ENCODE assay signal across 8 cellular contexts in the genomic region with DNA sequence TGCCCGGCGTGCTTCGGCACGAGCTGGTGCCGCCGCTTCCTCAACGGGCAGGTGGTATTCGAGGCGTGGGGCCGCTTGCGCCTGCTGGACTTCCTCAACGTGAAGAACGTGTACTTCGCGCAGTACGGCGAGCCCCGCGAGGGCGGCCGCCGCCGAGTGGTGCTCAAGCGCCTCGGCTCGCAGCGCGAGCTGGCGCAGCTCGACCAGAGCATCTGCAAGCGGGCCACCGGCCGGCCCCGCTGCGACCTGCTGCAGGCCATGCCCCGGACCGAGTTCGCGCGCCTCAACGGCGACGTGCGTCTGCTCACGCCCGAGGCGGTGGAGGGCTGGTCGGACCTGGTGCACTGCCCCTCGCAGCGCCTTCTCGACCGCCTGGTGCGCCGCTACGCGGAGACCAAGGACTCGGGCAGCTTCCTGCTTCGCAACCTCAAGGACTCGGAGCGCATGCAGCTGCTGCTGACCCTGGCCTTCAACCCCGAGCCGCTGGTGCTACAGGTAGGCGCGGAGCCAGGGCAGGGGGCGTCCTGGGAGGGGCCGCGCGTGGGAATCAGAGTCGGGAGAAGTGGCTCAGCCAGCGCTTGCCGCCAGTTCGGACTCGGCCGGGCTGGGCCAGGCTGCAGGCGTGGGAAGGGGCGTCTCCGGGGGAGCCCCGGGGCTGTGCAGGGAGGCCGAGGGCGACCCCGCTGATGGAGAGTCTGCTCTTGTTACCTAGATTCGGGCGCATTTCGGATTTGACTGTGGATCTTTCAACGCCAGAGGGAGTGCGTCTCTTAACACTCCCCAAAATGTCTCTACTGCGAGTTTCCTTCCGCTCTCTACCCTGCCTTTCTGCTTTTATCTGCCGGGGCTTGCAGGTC. TPM values are rescaled to one million over a fixed set of nuclear protein-coding genes. Genes with fewer than 3 reads are reported as not detected.
DNase-seq lines count a peak whose midpoint lies in the region; ATAC-seq and TF ChIP-seq lines count a peak whose summit lies in the region.

No MANE protein-coding gene starts in this region.

- TF ChIP-seq RAD21 in HCT116 (IDR thresholded peaks at IDR 0.05; ENCODE audit: low read depth): peak; percentile 61

- DNase-seq in GM04504 (ENCODE audit: low read depth): peak; percentile 52
- peak; percentile 63 for DNase-seq in HCT116 (ENCODE audit: low read depth, low spot score)
- peak; percentile 70 for DNase-seq in MG63
- DNase-seq in SJSA1 (ENCODE audit: low read depth in 1 of 2, low spot score in 2 of 2): peak; percentile 48 to 51
- DNase-seq in germinal center (ENCODE audit: low spot score): peak; percentile 72
- DNase-seq in non-pigmented ciliary epithelial cell (ENCODE audit: low read depth): peak; percentile 63
- DNase-seq in superior temporal gyrus (ENCODE audit: extremely low spot score): peak; percentile 91

- peak overlapping the region; percentile 99 for H3K4me3 Mint-ChIP-seq in activated naive CD4-positive, alpha-beta T cell treated with anti-CD3 and anti-CD28 coated beads, Interleukin-2, amount 50 U/mL, for 24 hours

- POLR2A ChIA-PET in HCT116 (lab: Charles Lee): interaction anchor here (1.0 to 1.9 kb wide), 10 partner anchors 7 to 1795 kb away, joined by 3 to 10 read pairs (median 5); no protein-coding TSS in a partner anchor

- peaks cover 51% of the 10 kb centered on the region for H3K79me2 ChIP-seq in HCT116 (ENCODE audit: insufficient read depth, low read length)

- H3K4me2 ChIP-seq in HCT116 (ENCODE audit: low read length): peak overlapping the region; percentile 93

- no TSS peak for BruUV-seq in HCT116 (replicated peaks; lab: Mats Ljungman, UMichigan)

- H3K4me3 ChIP-seq in HCT116 (replicated peaks in 1 of 2; ENCODE audit: low read depth in 1 of 2, low read length in 2 of 2) (peak overlapping the region; percentile 82 to 91), MG63 (peak overlapping the region; percentile 77), SJSA1 (peak overlapping the region; percentile 55)

- H3K9me3 ChIP-seq in HCT116 (ENCODE audit: control insufficient read depth in 1 of 2, insufficient read depth in 1 of 2, low read depth in 1 of 2, low read length in 2 of 2): no peaks in the 10 kb centered on the region
- no peaks in the 10 kb centered on the region for H3K9me3 ChIP-seq in MG63
- H3K9me3 ChIP-seq in SJSA1 (replicated peaks): no peaks in the 10 kb centered on the region

- H3K9ac ChIP-seq in HCT116 (ENCODE audit: low read length): peak overlapping the region; percentile 73

- 0 out of 2 replicates have a peak, but pooled peaks cover 5% of the 10 kb centered on the region for H4K20me1 ChIP-seq in HCT116 (ENCODE audit: insufficient read depth)

- H3K36me3 ChIP-seq in HCT116 (ENCODE audit: control insufficient read depth in 1 of 2, insufficient read depth in 2 of 2, low read length in 2 of 2) (no peaks in the 10 kb centered on the region), MG63 (no peaks in the 10 kb centered on the region), SJSA1 (no peaks in the 10 kb centered on the region)

- peak overlapping the region; percentile 92 for H3K27ac Mint-ChIP-seq in activated naive CD4-positive, alpha-beta T cell treated with anti-CD3 and anti-CD28 coated beads, Interleukin-2, amount 50 U/mL, for 24 hours

- peaks cover 7 to 17% of the 10 kb centered on the region in 2 experiments; a peak in 3 of 4 replicates for H3K4me1 ChIP-seq in HCT116 (ENCODE audit: control insufficient read depth in 1 of 2, insufficient read depth in 2 of 2, low read length in 2 of 2)
- 0 out of 2 replicates have a peak, but pooled peaks cover 5% of the 10 kb centered on the region for H3K4me1 ChIP-seq in SJSA1 (replicated peaks)

- TF ChIP-seq CTCF in HCT116 (IDR thresholded peaks at IDR 0.05 in 2 of 3, conservative IDR thresholded peaks at IDR 0.05 in 1 of 3; ENCODE audit: borderline replicate concordance in 1 of 3, insufficient read depth in 1 of 3, low read depth in 2 of 3, low read length in 2 of 3): peak; percentile 27 to 43 (median 37); a peak in 4 of 6 replicates

- intact Hi-C loops in HCT116 (cut with micrococcal nuclease): loop anchor here (2.0 to 10.0 kb wide), 2 partner anchors 798 to 1792 kb away; no protein-coding TSS in a partner anchor

- H3K4me1 Mint-ChIP-seq in activated naive CD4-positive, alpha-beta T cell treated with anti-CD3 and anti-CD28 coated beads, Interleukin-2, amount 50 U/mL, for 24 hours: peaks cover 45% of the 10 kb centered on the region

- H3K9me2 ChIP-seq in HCT116 (ENCODE audit: insufficient read depth): no peaks in the 10 kb centered on the region

- no peaks in the 10 kb centered on the region for H3K9me3 Mint-ChIP-seq in activated naive CD4-positive, alpha-beta T cell treated with anti-CD3 and anti-CD28 coated beads, Interleukin-2, amount 50 U/mL, for 24 hours

- H3K36me3 Mint-ChIP-seq in activated naive CD4-positive, alpha-beta T cell treated with anti-CD3 and anti-CD28 coated beads, Interleukin-2, amount 50 U/mL, for 24 hours: no peaks in the 10 kb centered on the region

- CTCF ChIA-PET in HCT116 (lab: Charles Lee): interaction anchor here (1.0 to 1.8 kb wide), 3 partner anchors 7 to 1795 kb away, joined by 4 to 11 read pairs (median 4); no protein-coding TSS in a partner anchor

- H3K27me3 ChIP-seq in HCT116 (ENCODE audit: insufficient read depth, low read length): no peaks in the 10 kb centered on the region
- no peaks in the 10 kb centered on the region for H3K27me3 ChIP-seq in MG63
- no peaks in the 10 kb centered on the region; the same call in 1 of the 2 replicates for H3K27me3 ChIP-seq in SJSA1 (replicated peaks)

- no peaks in the 10 kb centered on the region for H3K27me3 Mint-ChIP-seq in activated naive CD4-positive, alpha-beta T cell treated with anti-CD3 and anti-CD28 coated beads, Interleukin-2, amount 50 U/mL, for 24 hours

- peak; percentile 28 for ATAC-seq in HCT116

- TF ChIP-seq POLR2A in HCT116 (IDR thresholded peaks at IDR 0.05; ENCODE audit: borderline replicate concordance, extremely low read depth, insufficient read depth, insufficient read length): no peak

- H2AFZ ChIP-seq in HCT116 (ENCODE audit: low read depth, low read length, poor library complexity, severe bottlenecking): peak overlapping the region; percentile 76

- RAD21 ChIA-PET in HCT116 (lab: Charles Lee; ENCODE audit: low non-redundant PET in 1 of 2, low total read pairs in 2 of 2, uncharacterized antibody in 2 of 2, unreplicated experiment in 2 of 2): no interaction called here

- H3K27ac ChIP-seq in HCT116 (ENCODE audit: low read depth, low read length) (peak overlapping the region; percentile 90), SJSA1 (no peak overlapping the region)

TF ChIP-seq in HCT116, 20 proteins besides CTCF, POLR2A, EP300 and RAD21 (continues in another document):
- TF ChIP-seq TCF7L2 (IDR thresholded peaks at IDR 0.05; ENCODE audit: borderline replicate concordance, extremely low read depth, insufficient read depth, insufficient read length): peak; percentile 72
- no peak for TF ChIP-seq CEBPB (IDR thresholded peaks at IDR 0.05; ENCODE audit: low read depth)
- TF ChIP-seq, protein P1, sequence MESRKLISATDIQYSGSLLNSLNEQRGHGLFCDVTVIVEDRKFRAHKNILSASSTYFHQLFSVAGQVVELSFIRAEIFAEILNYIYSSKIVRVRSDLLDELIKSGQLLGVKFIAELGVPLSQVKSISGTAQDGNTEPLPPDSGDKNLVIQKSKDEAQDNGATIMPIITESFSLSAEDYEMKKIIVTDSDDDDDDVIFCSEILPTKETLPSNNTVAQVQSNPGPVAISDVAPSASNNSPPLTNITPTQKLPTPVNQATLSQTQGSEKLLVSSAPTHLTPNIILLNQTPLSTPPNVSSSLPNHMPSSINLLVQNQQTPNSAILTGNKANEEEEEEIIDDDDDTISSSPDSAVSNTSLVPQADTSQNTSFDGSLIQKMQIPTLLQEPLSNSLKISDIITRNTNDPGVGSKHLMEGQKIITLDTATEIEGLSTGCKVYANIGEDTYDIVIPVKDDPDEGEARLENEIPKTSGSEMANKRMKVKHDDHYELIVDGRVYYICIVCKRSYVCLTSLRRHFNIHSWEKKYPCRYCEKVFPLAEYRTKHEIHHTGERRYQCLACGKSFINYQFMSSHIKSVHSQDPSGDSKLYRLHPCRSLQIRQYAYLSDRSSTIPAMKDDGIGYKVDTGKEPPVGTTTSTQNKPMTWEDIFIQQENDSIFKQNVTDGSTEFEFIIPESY (IDR thresholded peaks at IDR 0.05; ENCODE audit: extremely low read depth, insufficient replicate concordance, low read length): no peak
- TF ChIP-seq ZFX (IDR thresholded peaks at IDR 0.05): peak; percentile 48; the same call in 1 of the 2 replicates
- TF ChIP-seq ELF1 (IDR thresholded peaks at IDR 0.05; ENCODE audit: borderline replicate concordance, low read depth): no peak
- no peak for TF ChIP-seq YY1 (IDR thresholded peaks at IDR 0.05; ENCODE audit: extremely low read depth, insufficient replicate concordance, low read depth, low read length)
- no peak for TF ChIP-seq FOSL1 (IDR thresholded peaks at IDR 0.05; ENCODE audit: low read depth)
- no peak for TF ChIP-seq SRF (IDR thresholded peaks at IDR 0.05; ENCODE audit: low read depth)
- TF ChIP-seq EGR1 (IDR thresholded peaks at IDR 0.05; ENCODE audit: low read depth): no peak
- TF ChIP-seq, protein P2, sequence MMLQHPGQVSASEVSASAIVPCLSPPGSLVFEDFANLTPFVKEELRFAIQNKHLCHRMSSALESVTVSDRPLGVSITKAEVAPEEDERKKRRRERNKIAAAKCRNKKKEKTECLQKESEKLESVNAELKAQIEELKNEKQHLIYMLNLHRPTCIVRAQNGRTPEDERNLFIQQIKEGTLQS (IDR thresholded peaks at IDR 0.05): no peak
- TF ChIP-seq POLR2AphosphoS5 (IDR thresholded peaks at IDR 0.05; ENCODE audit: low read depth, low read length): 0 out of 2 replicates have a peak, but pooled peaks have one; percentile 18
- no peak for TF ChIP-seq JUND (IDR thresholded peaks at IDR 0.05)
- no peak for TF ChIP-seq ZNF274 (IDR thresholded peaks at IDR 0.05; ENCODE audit: low read depth, low read length)
- no peak for TF ChIP-seq EZH2 (IDR thresholded peaks at IDR 0.05)
- no peak for TF ChIP-seq SP1 (IDR thresholded peaks at IDR 0.05; ENCODE audit: low read depth)
- TF ChIP-seq CBX3 (IDR thresholded peaks at IDR 0.05; ENCODE audit: low read depth): no peak; the same call in 1 of the 2 replicates
- TF ChIP-seq, protein P3, sequence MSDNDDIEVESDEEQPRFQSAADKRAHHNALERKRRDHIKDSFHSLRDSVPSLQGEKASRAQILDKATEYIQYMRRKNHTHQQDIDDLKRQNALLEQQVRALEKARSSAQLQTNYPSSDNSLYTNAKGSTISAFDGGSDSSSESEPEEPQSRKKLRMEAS (IDR thresholded peaks at IDR 0.05): peak; percentile 49; the same call in 1 of the 2 replicates
- TF ChIP-seq EZH2phosphoT487 (IDR thresholded peaks at IDR 0.05; ENCODE audit: borderline replicate concordance): no peak

RNA-seq across cellular contexts. Expression of a gene that starts 1.1 kb away (rescaled TPM):
- total RNA-seq in HCT116 (2021; ENCODE audit: unreplicated experiment): 11.0 TPM
- 7.4 and 9.7 TPM in 2 replicates for polyA plus RNA-seq in HCT116 (2012)
- total RNA-seq in MG63 (2014; rRNA removed; shearing (Covaris generic); ENCODE audit: low replicate concordance): 14.0 and 24.4 TPM in 2 replicates
- total RNA-seq in SJSA1 (2014; rRNA removed; shearing (Covaris generic)): 6.3 and 23.2 TPM in 2 replicates
